Comparison of ENCODE assay signal across 11 cellular contexts in the genomic region with DNA sequence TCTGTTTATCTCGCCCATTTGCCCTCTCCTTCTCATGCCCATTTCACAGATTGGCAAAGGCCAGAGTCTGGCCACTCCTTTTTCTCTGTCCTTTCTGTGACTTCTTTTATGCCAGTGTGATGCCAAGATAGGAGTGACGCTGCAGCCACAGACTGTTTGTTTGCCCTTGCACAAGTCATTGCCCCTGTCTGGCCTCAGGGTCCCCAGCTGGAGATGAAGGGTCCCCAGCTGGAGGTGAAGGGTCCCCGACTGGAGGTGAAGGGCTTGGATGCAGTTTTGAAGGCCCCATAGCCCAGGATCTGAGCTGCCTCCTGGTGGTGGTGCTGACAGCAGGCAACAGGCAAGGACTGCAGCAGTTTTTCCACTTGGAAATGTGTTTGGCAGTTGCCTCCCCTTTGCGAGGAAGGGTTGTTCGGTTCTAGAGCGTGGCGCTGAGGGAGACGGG. TPM values are rescaled to one million over a fixed set of nuclear protein-coding genes. Genes with fewer than 3 reads are reported as not detected.
DNase-seq lines count a peak whose midpoint lies in the region; ATAC-seq, FAIRE-seq and TF ChIP-seq lines count a peak whose summit lies in the region.
"Had no signal": no experiment of that assay in that cellular context is flagged by ENCODE, and none has a peak within 500 bp of the region (broad histone marks: within the 10 kb centered on the region; RNA-seq: fewer than 3 reads in every experiment).

No MANE protein-coding gene starts in this region.

- H3K27me3 ChIP-seq in BE2C: no peaks in the 10 kb centered on the region
- no peaks in the 10 kb centered on the region for H3K27me3 ChIP-seq in H1 (replicated peaks in 1 of 4; ENCODE audit: control insufficient read depth in 3 of 4, extremely low read depth in 1 of 4, insufficient read depth in 3 of 4, low read length in 3 of 4)
- H3K27me3 ChIP-seq: neutrophil had no signal

- H3K79me1 ChIP-seq in H1 (ENCODE audit: low read depth, low read length): peaks cover 17% of the 10 kb centered on the region

- no peak overlapping the region for H3K9ac ChIP-seq in H1 (replicated peaks in 1 of 4; ENCODE audit: extremely low read depth in 1 of 4, low read depth in 3 of 4, low read length in 3 of 4)

- no peak overlapping the region for H3K14ac ChIP-seq in H1 (ENCODE audit: insufficient read length)

- CTCF ChIA-PET in H1 (lab: Charles Lee; ENCODE audit: partially characterized antibody): interaction anchor here (0.7 to 11.1 kb wide), 11 partner anchors 8 to 390 kb away, joined by 3 to 175 read pairs (median 7); no protein-coding TSS in a partner anchor

- H3K79me2 ChIP-seq in H1 (ENCODE audit: control insufficient read depth in 1 of 2, insufficient read depth in 2 of 2, low read length in 2 of 2): peaks cover 0 to 23% of the 10 kb centered on the region in 2 experiments; a peak in 2 of 4 replicates

- no peak for TF ChIP-seq POLR2A in H1 (IDR thresholded peaks at IDR 0.05; ENCODE audit: control extremely low read depth in 1 of 2, low read depth in 2 of 2, low read length in 2 of 2)

- 0 out of 2 replicates have a peak, but pooled peaks cover 2% of the 10 kb centered on the region for H3K23me2 ChIP-seq in H1 (ENCODE audit: low read depth, low read length)

- no peak overlapping the region for H2AFZ ChIP-seq in H1 (ENCODE audit: low read length)

- H3K4me1 ChIP-seq in BE2C (peaks cover 80% of the 10 kb centered on the region), H1 (replicated peaks in 1 of 4; ENCODE audit: control insufficient read depth in 3 of 4, insufficient read depth in 4 of 4, low read length in 3 of 4) (peaks cover 14 to 53% (median 39%) of the 10 kb centered on the region in 4 experiments), mesodermal cell (ENCODE audit: control insufficient read depth, insufficient read depth, low read length, poor library complexity, severe bottlenecking) (peaks cover 69% of the 10 kb centered on the region)

- 0 out of 2 replicates have a peak overlapping the region, but pooled peaks have one; percentile 19 for H2BK15ac ChIP-seq in H1 (ENCODE audit: low read length)

- H2BK120ac ChIP-seq in H1 (replicated peaks; ENCODE audit: low read depth, low read length): no peak overlapping the region

- H2BK5ac ChIP-seq in H1 (ENCODE audit: low read depth, low read length): peak overlapping the region; percentile 95

- no peaks in the 10 kb centered on the region for H3K9me3 ChIP-seq in BE2C
- H3K9me3 ChIP-seq in H1 (ENCODE audit: insufficient read depth in 2 of 2, low read depth in 1 of 2, low read length in 1 of 2): no peaks in the 10 kb centered on the region
- no peaks in the 10 kb centered on the region for H3K9me3 ChIP-seq in mesodermal cell (ENCODE audit: control insufficient read depth, low read length)
- H3K9me3 ChIP-seq: neutrophil had no signal

- TF ChIP-seq EP300 in H1 (IDR thresholded peaks at IDR 0.05; ENCODE audit: borderline replicate concordance in 1 of 2, low read depth in 2 of 2, low read length in 2 of 2): no peak

- ATAC-seq in HG02588 (IDR thresholded peaks at IDR 0.05; ENCODE audit: unreplicated experiment) (no peak), HG03469 (IDR thresholded peaks at IDR 0.05; ENCODE audit: unreplicated experiment) (no peak), HG02938 (IDR thresholded peaks at IDR 0.05; ENCODE audit: unreplicated experiment) (no peak)

- TF ChIP-seq RAD21 in H1 (IDR thresholded peaks at IDR 0.05 in 1 of 2, conservative IDR thresholded peaks at IDR 0.05 in 1 of 2; ENCODE audit: low read depth in 2 of 2, low read length in 2 of 2): peak; percentile 55 to 69; a peak in 3 of 4 replicates

- H3K4me3 ChIP-seq in BE2C (ENCODE audit: low read depth, low read length): no peak overlapping the region
- no peak overlapping the region for H3K4me3 ChIP-seq in LNCaP clone FGC (ENCODE audit: low read depth, low read length)
- no peak overlapping the region for H3K4me3 ChIP-seq in H1 (ENCODE audit: extremely low read depth in 1 of 4, insufficient read depth in 2 of 4, low read depth in 3 of 4, low read length in 4 of 4)
- no peak overlapping the region for H3K4me3 ChIP-seq in mesodermal cell (ENCODE audit: extremely low read depth, insufficient read depth, low read length, poor library complexity, severe bottlenecking)

- peak overlapping the region; percentile 97; the same call in 1 of the 2 replicates for H3K18ac ChIP-seq in H1 (ENCODE audit: extremely low read depth, low read length)

- H3K27ac ChIP-seq in H1 (ENCODE audit: low read depth, low read length) (0 out of 2 replicates have a peak overlapping the region, but pooled peaks have one; percentile 4), mesodermal cell (ENCODE audit: low read depth, low read length, severe bottlenecking) (peak overlapping the region; percentile 87)
- H3K27ac ChIP-seq: neutrophil had no signal

- 0 out of 4 replicates have a peak overlapping the region, but pooled peaks have one; percentile 9 to 81 for H3K4me2 ChIP-seq in H1 (ENCODE audit: insufficient read depth in 1 of 2, low read depth in 2 of 2, low read length in 2 of 2)

- peak; percentile 63 for DNase-seq in BE2C
- no peak for DNase-seq in LNCaP clone FGC (ENCODE audit: low read depth)
- no peak for DNase-seq in H1 (ENCODE audit: low read depth in 1 of 2, low spot score in 2 of 2)
- no peak for DNase-seq in NCI-H2029 (lab: John Stamatoyannopoulos, UW)
- DNase-seq: activated T-cell treated with anti-CD3 and anti-CD28 coated beads, Interleukin-2, amount 50 U/mL, for 48 hours; NCI-H1048 had no signal

- no peak overlapping the region for H3K4ac ChIP-seq in H1 (replicated peaks; ENCODE audit: insufficient read length, low read depth, low read length)

- POLR2A ChIA-PET in H1 (lab: Charles Lee; ENCODE audit: partially characterized antibody): interaction anchor here (2.6 to 6.8 kb wide), 2 partner anchors 8 to 51 kb away, joined by 6 to 45 read pairs; no protein-coding TSS in a partner anchor

- peaks cover 25% of the 10 kb centered on the region for H3K36me3 ChIP-seq in BE2C
- H3K36me3 ChIP-seq in H1 (ENCODE audit: control insufficient read depth in 2 of 4, insufficient read depth in 4 of 4, low read length in 3 of 4): no peaks in the 10 kb centered on the region; a peak in 1 of 8 replicates
- H3K36me3 ChIP-seq in mesodermal cell (ENCODE audit: control insufficient read depth, insufficient read depth, low read length): peaks cover 5% of the 10 kb centered on the region
- H3K36me3 ChIP-seq: neutrophil had no signal

- H2BK20ac ChIP-seq in H1 (ENCODE audit: low read length): 0 out of 2 replicates have a peak overlapping the region, but pooled peaks have one; percentile 88

- H3K23ac ChIP-seq in H1 (ENCODE audit: insufficient read length): no peak overlapping the region

- peak; percentile 77 for TF ChIP-seq CTCF in BE2C (IDR thresholded peaks at IDR 0.05; ENCODE audit: low read depth, low read length)
- TF ChIP-seq CTCF in LNCaP clone FGC (IDR thresholded peaks at IDR 0.05; ENCODE audit: control insufficient read depth, extremely low read depth, insufficient read depth): peak; percentile 55
- TF ChIP-seq CTCF in H1 (IDR thresholded peaks at IDR 0.05; ENCODE audit: control extremely low read depth in 1 of 3, insufficient read depth in 1 of 3, low read depth in 1 of 3, low read length in 3 of 3): peak; percentile 73 to 85 (median 83)

- H4K8ac ChIP-seq in H1 (ENCODE audit: extremely low read depth, insufficient read depth, low read length): no peak overlapping the region

- peaks cover 1 to 2% of the 10 kb centered on the region in 2 experiments for H4K20me1 ChIP-seq in H1 (replicated peaks in 1 of 2; ENCODE audit: control insufficient read depth in 1 of 2, insufficient read depth in 2 of 2, low read length in 2 of 2)

- peak overlapping the region; percentile 54 for H4K91ac ChIP-seq in H1 (replicated peaks; ENCODE audit: insufficient read length, low read length)

- H4K5ac ChIP-seq in H1 (ENCODE audit: insufficient read length, low read depth, low read length): no peak overlapping the region

- H2BK12ac ChIP-seq in H1 (ENCODE audit: low read depth, low read length): peak overlapping the region; percentile 99; the same call in 1 of the 2 replicates

- no peak for FAIRE-seq in H1 (lab: Jason Lieb, UNC)

- 68% methylated on average over 8 of the region's 8 CpGs; no CpG with 5 or more reads in 1 of the 2 experiments for WGBS in H1 (ENCODE audit: extremely low coverage in 1 of 2, insufficient coverage in 1 of 2, insufficient read length in 1 of 2, insufficient replicate concordance in 2 of 2, low coverage in 1 of 2, low lambda C conversion rate in 2 of 2, missing lambda C conversion rate in 1 of 2), 2 experiments
- 64 to 69% methylated on average over 7 to 8 of the region's 8 CpGs for WGBS in mesodermal cell (ENCODE audit: insufficient coverage in 2 of 2), 2 experiments

- peak overlapping the region; percentile 75; the same call in 1 of the 2 replicates for H2AK5ac ChIP-seq in H1 (ENCODE audit: low read depth, low read length)

- no peak overlapping the region for H3K56ac ChIP-seq in H1 (replicated peaks; ENCODE audit: insufficient read length, low read depth, low read length)

TF ChIP-seq in H1, 55 proteins besides CTCF, POLR2A, EP300 and RAD21 (continues in another document):
- TF ChIP-seq EGR1 (IDR thresholded peaks at IDR 0.05; ENCODE audit: borderline replicate concordance, low read depth, low read length): no peak

RNA-seq across cellular contexts. Expression of gene SLC29A3, which starts 50.8 kb away (rescaled TPM):
- polyA plus RNA-seq in BE2C (2012; ENCODE audit: insufficient read depth, insufficient read length, low read depth): 7.7 TPM
- total RNA-seq in H1 (2021; fragmentation: NEBNext Ultra II Directional; extraction: Animal tissue kit (Norgen Biotek cat#: 25700)): 14.0 and 15.2 TPM in 2 replicates
- 24.6 and 33.8 TPM in 2 replicates for polyA plus RNA-seq in H1 (2011; rRNA removed)
- 11.4 TPM for polyA plus RNA-seq in H1 (2011; cell fraction: cytosol; rRNA removed)
- polyA plus RNA-seq in H1 (2011; cell fraction: nucleus; rRNA removed): 17.8 TPM
- 14.5 to 19.4 TPM (median 17.5 TPM) in 4 replicates for polyA plus RNA-seq in H1 (2012, experiment 1 of 2)
- 19.9 TPM for polyA plus RNA-seq in H1 (2012, experiment 2 of 2)
- polyA plus RNA-seq in H1 (2013, experiment 1 of 2): 19.7 TPM
- polyA plus RNA-seq in H1 (2013, experiment 2 of 2): 22.1 TPM
- 18.6 and 20.6 TPM in 2 replicates for polyA minus RNA-seq in H1 (2011; rRNA and poly(A)+ RNA removed)
- 9.4 TPM for polyA minus RNA-seq in H1 (2011; cell fraction: cytosol; rRNA and poly(A)+ RNA removed)
- 15.2 TPM for polyA minus RNA-seq in H1 (2011; cell fraction: nucleus; rRNA and poly(A)+ RNA removed)
- 7.2 TPM for polyA plus RNA-seq in mesodermal cell (2013, experiment 1 of 2)
- 4.8 TPM for polyA plus RNA-seq in mesodermal cell (2013, experiment 2 of 2)

RNA-seq across cellular contexts. Expression of gene UNC5B, which starts 55.9 kb away (rescaled TPM):
- 181 TPM for polyA plus RNA-seq in BE2C (2012; ENCODE audit: insufficient read depth, insufficient read length, low read depth)
- 31.8 and 31.9 TPM in 2 replicates for total RNA-seq in H1 (2021; fragmentation: NEBNext Ultra II Directional; extraction: Animal tissue kit (Norgen Biotek cat#: 25700))
- 27.9 and 34.1 TPM in 2 replicates for polyA plus RNA-seq in H1 (2011; rRNA removed)
- 22.8 TPM for polyA plus RNA-seq in H1 (2011; cell fraction: cytosol; rRNA removed)
- 58.1 TPM for polyA plus RNA-seq in H1 (2011; cell fraction: nucleus; rRNA removed)
- polyA plus RNA-seq in H1 (2012, experiment 1 of 2): 22.2 to 30.2 TPM (median 28.1 TPM) in 4 replicates
- polyA plus RNA-seq in H1 (2012, experiment 2 of 2): 28.3 TPM
- 22.6 TPM for polyA plus RNA-seq in H1 (2013, experiment 1 of 2)
- 24.0 TPM for polyA plus RNA-seq in H1 (2013, experiment 2 of 2)
- 22.2 and 22.8 TPM in 2 replicates for polyA minus RNA-seq in H1 (2011; rRNA and poly(A)+ RNA removed)
- 16.0 TPM for polyA minus RNA-seq in H1 (2011; cell fraction: cytosol; rRNA and poly(A)+ RNA removed)
- polyA minus RNA-seq in H1 (2011; cell fraction: nucleus; rRNA and poly(A)+ RNA removed): 19.1 TPM
- 109 TPM for polyA plus RNA-seq in mesodermal cell (2013, experiment 1 of 2)
- polyA plus RNA-seq in mesodermal cell (2013, experiment 2 of 2): 93.7 TPM
